ENCODE assay signal across 1 cellular context in genomic region chr11:128690746-128691091, GRCh38.
TF ChIP-seq lines count a peak whose summit lies in the region.

No MANE protein-coding gene starts in this region.

TF ChIP-seq in H1, 55 proteins besides CTCF, POLR2A, EP300 and RAD21:
- TF ChIP-seq JUN (IDR thresholded peaks at IDR 0.05; ENCODE audit: low read depth, low read length) = no peak
- TF ChIP-seq RXRA (IDR thresholded peaks at IDR 0.05; ENCODE audit: insufficient read depth, low read depth, low read length) = no peak
- TF ChIP-seq POU5F1 (IDR thresholded peaks at IDR 0.05; ENCODE audit: low read depth, low read length) = no peak
- TF ChIP-seq EZH2 (IDR thresholded peaks at IDR 0.05; ENCODE audit: low read depth, low read length, severe bottlenecking) = peak; percentile 91
- peak; percentile 88 for TF ChIP-seq RNF2 (IDR thresholded peaks at IDR 0.05; ENCODE audit: borderline replicate concordance, low read depth, low read length, missing control alignments, poor library complexity, severe bottlenecking)
- no peak for TF ChIP-seq RBBP5 (IDR thresholded peaks at IDR 0.05; ENCODE audit: borderline replicate concordance, low read depth, low read length)
- TF ChIP-seq SIRT6 (IDR thresholded peaks at IDR 0.05; ENCODE audit: low read length) = no peak
- TF ChIP-seq SUZ12 (IDR thresholded peaks at IDR 0.05; ENCODE audit: low read length) = peak; percentile 85; the same call in 1 of the 2 replicates
